In genomic region chr17:5758651-5759050, GRCh38 we compare ENCODE assay signal across 12 cellular contexts.
DNase-seq lines count a peak whose midpoint lies in the region; ATAC-seq and TF ChIP-seq lines count a peak whose summit lies in the region.
"Had no signal": no experiment of that assay in that cellular context is flagged by ENCODE, and none has a peak within 500 bp of the region (broad histone marks: within the 10 kb centered on the region; RNA-seq: fewer than 3 reads in every experiment).

No MANE protein-coding gene starts in this region.

- H3K4me1 ChIP-seq in GM23338 (ENCODE audit: insufficient read depth) = no peaks in the 10 kb centered on the region

- H3K4me3 ChIP-seq in GM23338 = no peak overlapping the region

- peaks cover 5% of the 10 kb centered on the region; the same call in 1 of the 2 replicates for H3K9me2 ChIP-seq in GM23338 (ENCODE audit: insufficient read depth)

- no peaks in the 10 kb centered on the region for H3K79me2 ChIP-seq in GM23338 (replicated peaks; ENCODE audit: insufficient read depth)

- peak; percentile 47 for DNase-seq in ACHN
- DNase-seq in GM23338 (ENCODE audit: low spot score) = peak; percentile 86
- DNase-seq in fibroblast of peridontal ligament (ENCODE audit: extremely low read depth) = peak; percentile 9
- no peak for DNase-seq in stimulated activated naive CD4-positive, alpha-beta T cell (lab: John Stamatoyannopoulos, UW)
- no peak for DNase-seq in NCI-H510A treated with DMSO at 0.1 percent for 48 hours (lab: John Stamatoyannopoulos, UW)
- DNase-seq: activated effector memory CD4-positive, alpha-beta T cell treated with Interleukin-2 at 50 U/mL for 16 hours; CD4-positive, alpha-beta memory T cell had no signal

- no peaks in the 10 kb centered on the region for H3K27me3 ChIP-seq in GM23338 (ENCODE audit: insufficient read depth)

- H4K20me1 ChIP-seq in GM23338 (replicated peaks; ENCODE audit: insufficient read depth) = no peaks in the 10 kb centered on the region

- H3F3A ChIP-seq in GM23338 (replicated peaks; ENCODE audit: low read depth) = no peaks in the 10 kb centered on the region

- H3K9me3 Mint-ChIP-seq in GM23338 = no peaks in the 10 kb centered on the region; the same call in 2 of the 3 replicates
- H3K9me3 Mint-ChIP-seq: CD4-positive, alpha-beta memory T cell; neural crest cell; type B pancreatic cell had no signal

- H3K4me3 Mint-ChIP-seq in GM23338 = no peak overlapping the region
- H3K4me3 Mint-ChIP-seq: CD4-positive, alpha-beta memory T cell; neural crest cell; type B pancreatic cell had no signal

- no peak overlapping the region for H3K27ac Mint-ChIP-seq in GM23338
- H3K27ac Mint-ChIP-seq: type B pancreatic cell had no signal

- no peak for TF ChIP-seq CTCF in GM23338 (conservative IDR thresholded peaks at IDR 0.05; ENCODE audit: low read depth in 2 of 2)

- no peak overlapping the region for H3K27ac ChIP-seq in GM23338 (ENCODE audit: low read depth)

- no peak overlapping the region for H3K4me2 ChIP-seq in GM23338

- in situ Hi-C loops in ACHN (cut with HindIII; ENCODE audit: low pct_ligation_motif_present, low pct_unique_long_range_greater_than_20kb, low sequenced_read_pairs) = no loop called here

- ATAC-seq in GM23338 = peak; percentile 94
- ATAC-seq in SK-N-SH treated with all-trans-retinoic acid at 6 μM for 48 hours = peak; percentile 57
- ATAC-seq in HG03095 (IDR thresholded peaks at IDR 0.05; ENCODE audit: unreplicated experiment) = no peak
- no peak for ATAC-seq in GM21717 (IDR thresholded peaks at IDR 0.05; ENCODE audit: unreplicated experiment)

- no peaks in the 10 kb centered on the region for H3K36me3 Mint-ChIP-seq in GM23338 (ENCODE audit: low read depth)
- H3K36me3 Mint-ChIP-seq: CD4-positive, alpha-beta memory T cell; type B pancreatic cell had no signal

- H2AFZ ChIP-seq in GM23338 = no peak overlapping the region

- H3K36me3 ChIP-seq in GM23338 (ENCODE audit: insufficient read depth) = no peaks in the 10 kb centered on the region

- H3K27me3 Mint-ChIP-seq in GM23338 (ENCODE audit: insufficient read depth, low read depth, poor library complexity) = no peaks in the 10 kb centered on the region

- H3K4me1 Mint-ChIP-seq in GM23338 = no peaks in the 10 kb centered on the region; the same call in 2 of the 3 replicates

TF ChIP-seq in GM23338, 12 proteins besides CTCF, POLR2A, EP300 and RAD21:
- TF ChIP-seq ETS1 (IDR thresholded peaks at IDR 0.05) (no peak), EZH2phosphoT487 (IDR thresholded peaks at IDR 0.05; ENCODE audit: unreplicated experiment) (no peak), ZNF114 (CRISPR knock-in tag; IDR thresholded peaks at IDR 0.05) (no peak), JUNB (IDR thresholded peaks at IDR 0.05; ENCODE audit: unreplicated experiment) (no peak)
TF ChIP-seq in GM23338: peak in this region for 0.

TF ChIP-seq in SK-N-SH treated with all-trans-retinoic acid at 6 μM for 48 hours, 23 proteins besides CTCF, POLR2A, EP300 and RAD21:
- TF ChIP-seq OSR1 (CRISPR knock-in tag; IDR thresholded peaks at IDR 0.05) (no peak), ESRRG (CRISPR knock-in tag; IDR thresholded peaks at IDR 0.05) (no peak), PATZ1 (CRISPR knock-in tag; IDR thresholded peaks at IDR 0.05; ENCODE audit: borderline replicate concordance) (no peak), TCF4 (CRISPR knock-in tag; IDR thresholded peaks at IDR 0.05; ENCODE audit: borderline replicate concordance) (no peak)
TF ChIP-seq in SK-N-SH treated with all-trans-retinoic acid at 6 μM for 48 hours: peak in this region for 0.

Comparison
In these comparisons a context has a peak if more than half of its experiments do, and no peak if none do; other contexts are left out.
1. DNase-seq: peak in ACHN (single experiment), GM23338 (single experiment) and fibroblast of peridontal ligament (single experiment); none in stimulated activated naive CD4-positive, alpha-beta T cell (0 of 6) and NCI-H510A treated with DMSO at 0.1 percent for 48 hours (single experiment).
2. ATAC-seq: peak in GM23338 (single experiment) and SK-N-SH treated with all-trans-retinoic acid at 6 μM for 48 hours (single experiment); none in HG03095 (single experiment) and GM21717 (single experiment).